ENCODE assay signal across 1 cellular context in genomic region chr6:158569036-158569435, GRCh38.
TF ChIP-seq lines count a peak whose summit lies in the region.

No MANE protein-coding gene starts in this region.

TF ChIP-seq in GM23338, 12 proteins besides CTCF, POLR2A, EP300 and RAD21:
- no peak for TF ChIP-seq ETS1 (IDR thresholded peaks at IDR 0.05)
- TF ChIP-seq EZH2 (IDR thresholded peaks at IDR 0.05; ENCODE audit: low read depth, unreplicated experiment): no peak
- no peak for TF ChIP-seq POLR2AphosphoS5 (IDR thresholded peaks at IDR 0.05; ENCODE audit: low read depth)
- no peak for TF ChIP-seq NANOG (IDR thresholded peaks at IDR 0.05; ENCODE audit: borderline replicate concordance)
- no peak for TF ChIP-seq ZNF114 (CRISPR knock-in tag; IDR thresholded peaks at IDR 0.05)
- TF ChIP-seq STAT1 (IDR thresholded peaks at IDR 0.05; ENCODE audit: unreplicated experiment): no peak
